ENCODE assay signal across 1 cellular context in the genomic region with DNA sequence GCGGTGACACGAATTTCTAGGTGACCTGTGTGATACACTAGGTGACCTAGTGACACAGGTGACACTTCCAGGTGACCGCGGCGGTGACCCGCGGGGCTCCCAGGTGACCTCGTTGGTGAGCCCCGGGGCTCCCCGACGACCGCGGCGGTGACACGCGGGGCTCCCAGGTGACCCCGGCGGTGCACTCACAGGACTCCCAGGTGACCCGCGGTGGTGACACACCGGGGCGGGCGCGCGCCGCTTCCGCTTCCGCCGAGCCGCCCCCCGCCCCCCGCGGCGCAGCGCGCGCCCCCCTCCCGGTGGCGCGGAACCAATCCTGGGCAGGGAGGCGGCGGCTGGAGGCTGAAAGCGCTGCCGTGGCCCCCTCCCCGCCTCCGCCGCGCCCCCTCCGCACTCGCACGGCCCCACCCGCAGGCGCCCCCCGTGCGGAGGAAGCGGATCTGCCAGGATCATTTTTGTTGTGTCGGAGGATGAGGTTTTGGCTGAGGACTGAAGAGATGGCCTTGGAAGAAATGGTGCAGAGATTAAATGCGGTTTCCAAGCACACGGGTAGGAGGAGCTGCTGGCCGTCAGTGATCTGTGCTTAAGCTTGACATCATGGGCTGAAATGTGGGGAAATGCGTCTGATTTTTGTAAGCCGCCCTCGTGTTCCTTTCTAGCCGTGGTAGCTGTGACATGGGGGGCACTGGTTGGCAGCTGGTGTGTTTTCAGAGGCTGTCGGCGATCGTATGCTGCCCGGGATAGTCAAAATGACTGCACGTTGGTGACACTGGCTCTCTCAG.
TF ChIP-seq lines count a peak whose summit lies in the region.

A gene with protein sequence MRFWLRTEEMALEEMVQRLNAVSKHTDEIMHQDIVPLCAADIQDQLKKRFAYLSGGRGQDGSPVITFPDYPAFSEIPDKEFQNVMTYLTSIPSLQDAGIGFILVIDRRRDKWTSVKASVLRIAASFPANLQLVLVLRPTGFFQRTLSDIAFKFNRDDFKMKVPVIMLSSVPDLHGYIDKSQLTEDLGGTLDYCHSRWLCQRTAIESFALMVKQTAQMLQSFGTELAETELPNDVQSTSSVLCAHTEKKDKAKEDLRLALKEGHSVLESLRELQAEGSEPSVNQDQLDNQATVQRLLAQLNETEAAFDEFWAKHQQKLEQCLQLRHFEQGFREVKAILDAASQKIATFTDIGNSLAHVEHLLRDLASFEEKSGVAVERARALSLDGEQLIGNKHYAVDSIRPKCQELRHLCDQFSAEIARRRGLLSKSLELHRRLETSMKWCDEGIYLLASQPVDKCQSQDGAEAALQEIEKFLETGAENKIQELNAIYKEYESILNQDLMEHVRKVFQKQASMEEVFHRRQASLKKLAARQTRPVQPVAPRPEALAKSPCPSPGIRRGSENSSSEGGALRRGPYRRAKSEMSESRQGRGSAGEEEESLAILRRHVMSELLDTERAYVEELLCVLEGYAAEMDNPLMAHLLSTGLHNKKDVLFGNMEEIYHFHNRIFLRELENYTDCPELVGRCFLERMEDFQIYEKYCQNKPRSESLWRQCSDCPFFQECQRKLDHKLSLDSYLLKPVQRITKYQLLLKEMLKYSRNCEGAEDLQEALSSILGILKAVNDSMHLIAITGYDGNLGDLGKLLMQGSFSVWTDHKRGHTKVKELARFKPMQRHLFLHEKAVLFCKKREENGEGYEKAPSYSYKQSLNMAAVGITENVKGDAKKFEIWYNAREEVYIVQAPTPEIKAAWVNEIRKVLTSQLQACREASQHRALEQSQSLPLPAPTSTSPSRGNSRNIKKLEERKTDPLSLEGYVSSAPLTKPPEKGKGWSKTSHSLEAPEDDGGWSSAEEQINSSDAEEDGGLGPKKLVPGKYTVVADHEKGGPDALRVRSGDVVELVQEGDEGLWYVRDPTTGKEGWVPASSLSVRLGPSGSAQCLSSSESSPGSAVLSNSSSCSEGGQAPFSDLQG (plus strand): TSS at position 305 of the 782 bp plus-strand sequence. CDS start 166 bp downstream, at position 471.

TF ChIP-seq in HCT116, 20 proteins besides CTCF, POLR2A, EP300 and RAD21 (continued from another document):
- TF ChIP-seq, protein P1, sequence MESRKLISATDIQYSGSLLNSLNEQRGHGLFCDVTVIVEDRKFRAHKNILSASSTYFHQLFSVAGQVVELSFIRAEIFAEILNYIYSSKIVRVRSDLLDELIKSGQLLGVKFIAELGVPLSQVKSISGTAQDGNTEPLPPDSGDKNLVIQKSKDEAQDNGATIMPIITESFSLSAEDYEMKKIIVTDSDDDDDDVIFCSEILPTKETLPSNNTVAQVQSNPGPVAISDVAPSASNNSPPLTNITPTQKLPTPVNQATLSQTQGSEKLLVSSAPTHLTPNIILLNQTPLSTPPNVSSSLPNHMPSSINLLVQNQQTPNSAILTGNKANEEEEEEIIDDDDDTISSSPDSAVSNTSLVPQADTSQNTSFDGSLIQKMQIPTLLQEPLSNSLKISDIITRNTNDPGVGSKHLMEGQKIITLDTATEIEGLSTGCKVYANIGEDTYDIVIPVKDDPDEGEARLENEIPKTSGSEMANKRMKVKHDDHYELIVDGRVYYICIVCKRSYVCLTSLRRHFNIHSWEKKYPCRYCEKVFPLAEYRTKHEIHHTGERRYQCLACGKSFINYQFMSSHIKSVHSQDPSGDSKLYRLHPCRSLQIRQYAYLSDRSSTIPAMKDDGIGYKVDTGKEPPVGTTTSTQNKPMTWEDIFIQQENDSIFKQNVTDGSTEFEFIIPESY (IDR thresholded peaks at IDR 0.05; ENCODE audit: extremely low read depth, insufficient replicate concordance, low read length), result no peak
- TF ChIP-seq ZFX (IDR thresholded peaks at IDR 0.05) (no peak), ELF1 (IDR thresholded peaks at IDR 0.05; ENCODE audit: borderline replicate concordance, low read depth) (no peak)
- TF ChIP-seq, protein P2, sequence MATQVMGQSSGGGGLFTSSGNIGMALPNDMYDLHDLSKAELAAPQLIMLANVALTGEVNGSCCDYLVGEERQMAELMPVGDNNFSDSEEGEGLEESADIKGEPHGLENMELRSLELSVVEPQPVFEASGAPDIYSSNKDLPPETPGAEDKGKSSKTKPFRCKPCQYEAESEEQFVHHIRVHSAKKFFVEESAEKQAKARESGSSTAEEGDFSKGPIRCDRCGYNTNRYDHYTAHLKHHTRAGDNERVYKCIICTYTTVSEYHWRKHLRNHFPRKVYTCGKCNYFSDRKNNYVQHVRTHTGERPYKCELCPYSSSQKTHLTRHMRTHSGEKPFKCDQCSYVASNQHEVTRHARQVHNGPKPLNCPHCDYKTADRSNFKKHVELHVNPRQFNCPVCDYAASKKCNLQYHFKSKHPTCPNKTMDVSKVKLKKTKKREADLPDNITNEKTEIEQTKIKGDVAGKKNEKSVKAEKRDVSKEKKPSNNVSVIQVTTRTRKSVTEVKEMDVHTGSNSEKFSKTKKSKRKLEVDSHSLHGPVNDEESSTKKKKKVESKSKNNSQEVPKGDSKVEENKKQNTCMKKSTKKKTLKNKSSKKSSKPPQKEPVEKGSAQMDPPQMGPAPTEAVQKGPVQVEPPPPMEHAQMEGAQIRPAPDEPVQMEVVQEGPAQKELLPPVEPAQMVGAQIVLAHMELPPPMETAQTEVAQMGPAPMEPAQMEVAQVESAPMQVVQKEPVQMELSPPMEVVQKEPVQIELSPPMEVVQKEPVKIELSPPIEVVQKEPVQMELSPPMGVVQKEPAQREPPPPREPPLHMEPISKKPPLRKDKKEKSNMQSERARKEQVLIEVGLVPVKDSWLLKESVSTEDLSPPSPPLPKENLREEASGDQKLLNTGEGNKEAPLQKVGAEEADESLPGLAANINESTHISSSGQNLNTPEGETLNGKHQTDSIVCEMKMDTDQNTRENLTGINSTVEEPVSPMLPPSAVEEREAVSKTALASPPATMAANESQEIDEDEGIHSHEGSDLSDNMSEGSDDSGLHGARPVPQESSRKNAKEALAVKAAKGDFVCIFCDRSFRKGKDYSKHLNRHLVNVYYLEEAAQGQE (IDR thresholded peaks at IDR 0.05; ENCODE audit: low read depth), result no peak
